Comparison of ENCODE assay signal across 10 cellular contexts in the genomic region with DNA sequence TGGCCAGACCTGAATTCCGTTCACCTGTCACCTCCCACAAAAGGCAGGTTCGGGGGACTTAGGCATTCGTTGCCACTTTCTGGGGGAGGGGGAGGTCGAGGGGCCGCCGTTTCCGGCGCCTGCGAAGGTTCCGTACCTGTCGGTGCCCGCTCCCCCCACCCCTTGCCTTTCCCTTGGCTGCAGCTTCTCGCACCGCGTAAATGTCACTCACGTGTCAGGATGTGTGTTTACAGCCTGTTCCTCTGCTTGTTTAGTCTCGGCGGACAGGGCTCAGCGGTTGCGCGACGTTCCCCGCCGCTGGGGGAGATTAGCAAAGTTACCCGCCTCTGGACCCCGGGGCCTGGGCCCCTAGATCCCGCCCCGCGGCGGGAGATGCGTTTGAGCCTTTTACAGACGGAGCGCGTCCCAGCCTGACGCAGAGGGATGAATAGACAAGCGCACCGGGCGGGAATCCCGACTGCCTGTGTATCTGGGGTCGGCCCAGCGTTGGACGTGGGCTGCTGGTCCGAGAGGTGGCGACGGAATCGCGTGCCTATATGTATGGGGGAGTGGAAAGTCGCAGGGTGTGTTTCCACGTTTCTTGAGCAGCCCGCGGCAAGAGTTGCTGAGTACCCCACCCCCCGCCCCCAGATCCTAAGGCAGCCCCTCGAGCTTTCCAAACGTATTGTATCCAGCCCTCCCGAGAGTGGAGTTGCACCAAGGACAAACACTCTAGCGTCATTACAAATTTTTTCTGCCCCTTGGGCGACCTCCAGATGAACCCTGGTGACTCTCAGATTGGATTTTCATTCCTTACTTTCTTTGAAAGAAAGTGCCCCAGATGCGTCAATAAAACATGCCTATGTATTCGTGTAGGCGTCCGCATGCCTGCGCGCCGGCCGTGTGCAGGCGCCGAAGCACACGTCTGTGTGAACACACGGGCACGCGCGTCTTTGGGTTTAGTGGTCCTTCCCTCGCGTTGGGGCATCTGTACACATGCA. TPM values are rescaled to one million over a fixed set of nuclear protein-coding genes. Genes with fewer than 3 reads are reported as not detected.
DNase-seq lines count a peak whose midpoint lies in the region; ATAC-seq and TF ChIP-seq lines count a peak whose summit lies in the region.
"Had no signal": no experiment of that assay in that cellular context is flagged by ENCODE, and none has a peak within 500 bp of the region (broad histone marks: within the 10 kb centered on the region; RNA-seq: fewer than 3 reads in every experiment).

No MANE protein-coding gene starts in this region.

- no peaks in the 10 kb centered on the region for H4K20me1 ChIP-seq in HCT116 (ENCODE audit: insufficient read depth)

- RAD21 ChIA-PET in HCT116 (lab: Charles Lee; ENCODE audit: low non-redundant PET in 1 of 2, low total read pairs in 2 of 2, uncharacterized antibody in 2 of 2, unreplicated experiment in 2 of 2), result no interaction called here

- no peak for TF ChIP-seq RAD21 in HCT116 (IDR thresholded peaks at IDR 0.05; ENCODE audit: low read depth)

- H3K4me1 ChIP-seq in HCT116 (ENCODE audit: control insufficient read depth in 1 of 2, insufficient read depth in 2 of 2, low read length in 2 of 2) (peaks cover 4 to 45% of the 10 kb centered on the region in 2 experiments; a peak in 3 of 4 replicates), mesenchymal stem cell (ENCODE audit: control insufficient read depth, insufficient read depth, low read depth, low read length) (peaks cover 30% of the 10 kb centered on the region), uterus (peaks cover 0 to 32% of the 10 kb centered on the region in 2 donors), heart left ventricle (peaks cover 2 to 60% (median 29%) of the 10 kb centered on the region in 12 donors)

- 3% methylated on average over 64 of the region's 74 CpGs for WGBS in mesenchymal stem cell
- 5 to 9% (median 8%) methylated on average over 39 to 74 of the region's 74 CpGs for WGBS in heart left ventricle, 4 donors

- H3K9ac ChIP-seq in HCT116 (ENCODE audit: low read length) (no peak overlapping the region), mesenchymal stem cell (ENCODE audit: low read length) (no peak overlapping the region)

- H3K9me3 ChIP-seq in HCT116 (ENCODE audit: control insufficient read depth in 1 of 2, insufficient read depth in 1 of 2, low read depth in 1 of 2, low read length in 2 of 2) (no peaks in the 10 kb centered on the region), mesenchymal stem cell (ENCODE audit: control insufficient read depth, low read length) (no peaks in the 10 kb centered on the region), uterus (no peaks in the 10 kb centered on the region), heart left ventricle (no peaks in the 10 kb centered on the region)

- H3K18ac ChIP-seq in mesenchymal stem cell (ENCODE audit: low read depth in 1 of 2, low read length in 2 of 2), result no peak overlapping the region

- intact Hi-C loops in HCT116 (cut with micrococcal nuclease), result no loop called here
- intact Hi-C loops in uterus (cut with DNase I; ENCODE audit: low total_unique reads), result no loop called here
- intact Hi-C loops in heart left ventricle (cut with DNase I), result no loop called here

- no peak overlapping the region for H2BK12ac ChIP-seq in mesenchymal stem cell (ENCODE audit: low read length in 2 of 2)

- TF ChIP-seq POLR2A in HCT116 (IDR thresholded peaks at IDR 0.05; ENCODE audit: borderline replicate concordance, extremely low read depth, insufficient read depth, insufficient read length), result no peak
- TF ChIP-seq POLR2A in uterus (IDR thresholded peaks at IDR 0.05), result no peak
- TF ChIP-seq POLR2A in heart left ventricle (IDR thresholded peaks at IDR 0.05), result no peak

- no peak for TF ChIP-seq CTCF in HCT116 (IDR thresholded peaks at IDR 0.05 in 2 of 3, conservative IDR thresholded peaks at IDR 0.05 in 1 of 3; ENCODE audit: borderline replicate concordance in 1 of 3, insufficient read depth in 1 of 3, low read depth in 2 of 3, low read length in 2 of 3)
- TF ChIP-seq CTCF in VCaP (conservative IDR thresholded peaks at IDR 0.05), result no peak
- TF ChIP-seq CTCF in uterus (IDR thresholded peaks at IDR 0.05), result no peak
- TF ChIP-seq CTCF in heart left ventricle (IDR thresholded peaks at IDR 0.05), result no peak

- no peak overlapping the region for H3K14ac ChIP-seq in mesenchymal stem cell (ENCODE audit: low read length in 2 of 2)

- ATAC-seq in HCT116 (no peak), heart left ventricle (no peak)

- CTCF ChIA-PET in HCT116 (lab: Charles Lee), result no interaction called here

- H2BK15ac ChIP-seq in mesenchymal stem cell (ENCODE audit: low read depth, poor library complexity, severe bottlenecking), result no peak overlapping the region

- no TSS peak for BruUV-seq in HCT116 (replicated peaks; lab: Mats Ljungman, UMichigan)

- DNase-seq in DMS53 (lab: John Stamatoyannopoulos, UW) (peak; percentile 81), HCT116 (ENCODE audit: low read depth, low spot score) (no peak), mesenchymal stem cell (no peak), NCI-H1694 (lab: John Stamatoyannopoulos, UW) (no peak), ureter (ENCODE audit: low spot score) (no peak), uterus (no peak), heart left ventricle (no peak)

- no peak overlapping the region for H3K4ac ChIP-seq in mesenchymal stem cell (ENCODE audit: low read depth in 1 of 2, low read length in 2 of 2)

- H3K23ac ChIP-seq in mesenchymal stem cell (ENCODE audit: low read length in 2 of 2), result peak overlapping the region in 1 of 2 experiments; percentile 46

- peaks cover 50% of the 10 kb centered on the region for H3K27me3 ChIP-seq in HCT116 (ENCODE audit: insufficient read depth, low read length)
- peaks cover 88 to 94% of the 10 kb centered on the region in 2 experiments for H3K27me3 ChIP-seq in mesenchymal stem cell (ENCODE audit: control insufficient read depth in 1 of 2, insufficient read depth in 1 of 2, low read length in 2 of 2)
- peaks cover 29 to 89% of the 10 kb centered on the region in 2 donors for H3K27me3 ChIP-seq in uterus
- H3K27me3 ChIP-seq in heart left ventricle, result peaks cover 82 to 100% (median 97%) of the 10 kb centered on the region in 9 donors

- H3K4me3 ChIP-seq in HCT116 (replicated peaks in 1 of 2; ENCODE audit: low read depth in 1 of 2, low read length in 2 of 2) (peak overlapping the region; percentile 38 to 57), mesenchymal stem cell (ENCODE audit: insufficient read depth in 1 of 2, low read depth in 1 of 2, low read length in 2 of 2) (no peak overlapping the region), uterus (no peak overlapping the region), heart left ventricle (peak overlapping the region in 2 of 12 donors; percentile 14 to 36)

- H2AK5ac ChIP-seq in mesenchymal stem cell (ENCODE audit: low read length, severe bottlenecking), result no peak overlapping the region

- POLR2A ChIA-PET in HCT116 (lab: Charles Lee), result no interaction called here

- H3K4me2 ChIP-seq in HCT116 (ENCODE audit: low read length) (peak overlapping the region; percentile 89), mesenchymal stem cell (ENCODE audit: low read length, poor library complexity, severe bottlenecking) (peak overlapping the region; percentile 29)

- H3K27ac ChIP-seq in HCT116 (ENCODE audit: low read depth, low read length), result no peak overlapping the region
- peak overlapping the region; percentile 47; the same call in 1 of the 2 replicates for H3K27ac ChIP-seq in VCaP
- H3K27ac ChIP-seq in mesenchymal stem cell (ENCODE audit: low read length, poor library complexity, severe bottlenecking), result no peak overlapping the region
- no peak overlapping the region for H3K27ac ChIP-seq in uterus
- H3K27ac ChIP-seq in heart left ventricle, result no peak overlapping the region

- H3K36me3 ChIP-seq in HCT116 (ENCODE audit: control insufficient read depth in 1 of 2, insufficient read depth in 2 of 2, low read length in 2 of 2) (no peaks in the 10 kb centered on the region), mesenchymal stem cell (ENCODE audit: control insufficient read depth in 1 of 2, insufficient read depth in 2 of 2, low read depth in 1 of 2, low read length in 2 of 2) (no peaks in the 10 kb centered on the region), uterus (no peaks in the 10 kb centered on the region), heart left ventricle (no peaks in the 10 kb centered on the region)

- peak overlapping the region; percentile 65 for H2AFZ ChIP-seq in HCT116 (ENCODE audit: low read depth, low read length, poor library complexity, severe bottlenecking)
- H2AFZ ChIP-seq in mesenchymal stem cell (ENCODE audit: low read depth, low read length), result no peak overlapping the region

- H4K8ac ChIP-seq in mesenchymal stem cell (ENCODE audit: low read length), result no peak overlapping the region

- no peaks in the 10 kb centered on the region for H3K79me2 ChIP-seq in HCT116 (ENCODE audit: insufficient read depth, low read length)

- no peaks in the 10 kb centered on the region for H3K79me1 ChIP-seq in mesenchymal stem cell (replicated peaks; ENCODE audit: low read length, poor library complexity, severe bottlenecking)

- no peaks in the 10 kb centered on the region for H3K9me2 ChIP-seq in HCT116 (ENCODE audit: insufficient read depth)

- no peak overlapping the region for H2BK5ac ChIP-seq in mesenchymal stem cell (ENCODE audit: low read depth, low read length, poor library complexity, severe bottlenecking)

- H2BK120ac ChIP-seq in mesenchymal stem cell (ENCODE audit: low read depth, low read length), result no peak overlapping the region

- H4K91ac ChIP-seq in mesenchymal stem cell (ENCODE audit: low read length), result no peak overlapping the region

RNA-seq across cellular contexts. Expression of gene LHX2, which starts 2.4 kb away (rescaled TPM):
- 10.2 TPM for total RNA-seq in HCT116 (2021; ENCODE audit: unreplicated experiment)
- polyA plus RNA-seq in HCT116 (2012), result 7.7 and 9.7 TPM in 2 replicates
- not detected for polyA plus RNA-seq in mesenchymal stem cell (2013, experiment 1 of 2)
- polyA plus RNA-seq in mesenchymal stem cell (2013, experiment 2 of 2), result 0.05 TPM
- total RNA-seq in ureter, result not detected
- total RNA-seq in uterus, result under 1 TPM in 1 of 4 donors, not detected in 3; 0.14 TPM
- 1 to 10 TPM in 1 of 9 donors, under 1 TPM in 4, not detected in 4; 0.20 to 1.3 (median 0.33) TPM for total RNA-seq in heart left ventricle
- under 1 TPM in 1 of 2 donors, not detected in 1; 0.10 TPM for polyA plus RNA-seq in heart left ventricle
- total RNA-seq: dermis microvascular lymphatic vessel endothelial cell; T-helper 1 cell treated with Interleukin-12 subunit alpha and Interleukin-12 subunit beta and Interleukin-4 antibody, amounts not matched to agents 30 ng/mL and 1 ng/mL, for 36 hours had no signal

Comparison
In these comparisons a context has a peak if more than half of its experiments do, and no peak if none do; other contexts are left out.
1. H3K4me3 ChIP-seq: peak in HCT116 (2 of 2); none in mesenchymal stem cell (0 of 2) and uterus (0 of 2).